19 cellular contexts compared by ENCODE assay signal in the genomic region with DNA sequence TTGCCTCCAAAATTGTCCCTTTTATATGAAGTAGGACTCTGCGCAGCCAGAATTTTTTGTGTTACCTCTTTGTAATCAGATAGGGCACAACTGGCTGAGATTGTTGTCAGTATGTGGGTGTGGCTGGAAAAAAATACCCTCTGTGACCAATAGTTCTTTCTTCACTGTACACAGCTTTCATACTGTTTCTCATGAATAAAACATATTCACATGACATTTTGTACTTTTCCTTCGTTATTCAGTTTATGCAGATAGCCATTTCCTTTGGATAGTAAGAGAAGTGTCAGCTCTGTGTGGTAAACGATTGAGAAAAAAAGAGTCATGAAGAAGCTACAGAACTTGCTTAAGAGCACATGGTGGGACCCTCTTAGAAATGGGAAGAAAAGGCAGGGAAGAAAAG. TPM values are rescaled to one million over a fixed set of nuclear protein-coding genes. Genes with fewer than 3 reads are reported as not detected.
A peak's percentile ranks its signal among the peaks of the same experiment; 100 is the strongest.
DNase-seq lines count a peak whose midpoint lies in the region; ATAC-seq and TF ChIP-seq lines count a peak whose summit lies in the region.
"Had no signal": no experiment of that assay in that cellular context is flagged by ENCODE, and none has a peak within 500 bp of the region (broad histone marks: within the 10 kb centered on the region; RNA-seq: fewer than 3 reads in every experiment).

No MANE protein-coding gene starts in this region.

- intact Hi-C loops in PC-9 (cut with micrococcal nuclease; ENCODE audit: unreplicated experiment): no loop called here

- H3K4me1 ChIP-seq in tibial nerve (peaks cover 0 to 7% (median 0%) of the 10 kb centered on the region in 4 donors), PC-9 (replicated peaks; ENCODE audit: insufficient read depth) (no peaks in the 10 kb centered on the region)
- H3K4me1 ChIP-seq: Caco-2 had no signal

- H3K27me3 ChIP-seq in tibial nerve (no peaks in the 10 kb centered on the region), PC-9 (ENCODE audit: insufficient read depth, low read depth) (no peaks in the 10 kb centered on the region)

- TF ChIP-seq CTCF in tibial nerve (IDR thresholded peaks at IDR 0.05): peak in 1 of 5 experiments; percentile 20
- no peak for TF ChIP-seq CTCF in PC-9 (conservative IDR thresholded peaks at IDR 0.05)

- no peaks in the 10 kb centered on the region for H3F3A ChIP-seq in PC-9 (ENCODE audit: insufficient read depth, low read depth)

- 39 to 57% methylated on average over 3 of the region's 3 CpGs for WGBS in tibial nerve, 2 donors

- H3K36me3 ChIP-seq in tibial nerve (no peaks in the 10 kb centered on the region), PC-9 (ENCODE audit: low read depth) (no peaks in the 10 kb centered on the region)

- no peaks in the 10 kb centered on the region for H3K9me2 ChIP-seq in PC-9 (ENCODE audit: insufficient read depth)

- no peak for ATAC-seq in HG03045 (IDR thresholded peaks at IDR 0.05; ENCODE audit: unreplicated experiment)
- ATAC-seq: GM12878 had no signal

- CTCF ChIA-PET in PC-9 (lab: Charles Lee): no interaction called here

- no peak for TF ChIP-seq POLR2A in tibial nerve (IDR thresholded peaks at IDR 0.05)

- H3K4me3 ChIP-seq in tibial nerve: no peak overlapping the region
- H3K4me3 ChIP-seq in PC-9: no peak overlapping the region
- H3K4me3 ChIP-seq: GM12878, GM23248 had no signal

- DNase-seq in COLO829 (ENCODE audit: low spot score) (peak; percentile 55), SK-MEL-5 (ENCODE audit: low read depth, low spot score) (peak; percentile 33), foreskin melanocyte (peak; percentile 71), tibial nerve (ENCODE audit: low spot score in 2 of 2) (no peak), PC-9 (no peak)
- DNase-seq: C1 segment of cervical spinal cord; Caco-2; CD4-positive, alpha-beta memory T cell; DMS 273 treated with DMSO at 0.1 percent for 48 hours; DMS79; EL; GDM1; GM23248; H7; HCEC 1CT had no signal

- no peaks in the 10 kb centered on the region for H4K20me1 ChIP-seq in PC-9 (ENCODE audit: insufficient read depth)

- no TSS peak for BruUV-seq in PC-9 (replicated peaks; lab: Mats Ljungman, UMichigan)

- no peaks in the 10 kb centered on the region for H3K79me2 ChIP-seq in PC-9 (ENCODE audit: low read depth)

- no peak overlapping the region for H3K4me2 ChIP-seq in PC-9

- in situ Hi-C loops in SK-MEL-5 (cut with HindIII; ENCODE audit: low pct_unique_long_range_greater_than_20kb, low sequenced_read_pairs): no loop called here

- POLR2A ChIA-PET in PC-9 (lab: Charles Lee; ENCODE audit: unreplicated experiment): no interaction called here

- peak overlapping the region; percentile 15 to 76 (median 56) for H3K27ac ChIP-seq in tibial nerve
- no peak overlapping the region for H3K27ac ChIP-seq in PC-9
- H3K27ac ChIP-seq: GM23248 had no signal

- peaks cover 0 to 4% (median 0%) of the 10 kb centered on the region in 4 donors for H3K9me3 ChIP-seq in tibial nerve
- no peaks in the 10 kb centered on the region for H3K9me3 ChIP-seq in PC-9 (ENCODE audit: insufficient read depth, low read depth)
- H3K9me3 ChIP-seq: Caco-2 had no signal

- TF ChIP-seq EP300 in tibial nerve (IDR thresholded peaks at IDR 0.05): peak in 1 of 2 donors; percentile 72

- no peak overlapping the region for H2AFZ ChIP-seq in PC-9
- H2AFZ ChIP-seq: GM23248 had no signal

RNA-seq across cellular contexts. Expression of a gene that starts 49.6 kb away (rescaled TPM):
- not detected in 2 replicates for total RNA-seq in SK-MEL-5 (2014; rRNA removed; shearing (Covaris generic))
- not detected in 2 replicates for polyA plus RNA-seq in SK-MEL-5 (2015; cell fraction: cytosol; rRNA removed)
- polyA plus RNA-seq in SK-MEL-5 (2015; cell fraction: nucleus; rRNA removed): not detected in 2 replicates
- total RNA-seq in tibial nerve (not detected), PC-9 (2021) (not detected in 2 replicates)
- total RNA-seq: A172; A673; CD4-positive, alpha-beta memory T cell; GM12878; GM23248 had no signal
- polyA plus RNA-seq: CD4-positive, alpha-beta memory T cell; GM12878; GM23248 had no signal

Comparison
In these comparisons a context has a peak if more than half of its experiments do, and no peak if none do; other contexts are left out.
1. DNase-seq: peak in COLO829 (single experiment), SK-MEL-5 (single experiment) and foreskin melanocyte (single experiment); none in tibial nerve (0 of 2) and PC-9 (0 of 2).